Comparison of ENCODE assay signal across 8 cellular contexts in the genomic region with DNA sequence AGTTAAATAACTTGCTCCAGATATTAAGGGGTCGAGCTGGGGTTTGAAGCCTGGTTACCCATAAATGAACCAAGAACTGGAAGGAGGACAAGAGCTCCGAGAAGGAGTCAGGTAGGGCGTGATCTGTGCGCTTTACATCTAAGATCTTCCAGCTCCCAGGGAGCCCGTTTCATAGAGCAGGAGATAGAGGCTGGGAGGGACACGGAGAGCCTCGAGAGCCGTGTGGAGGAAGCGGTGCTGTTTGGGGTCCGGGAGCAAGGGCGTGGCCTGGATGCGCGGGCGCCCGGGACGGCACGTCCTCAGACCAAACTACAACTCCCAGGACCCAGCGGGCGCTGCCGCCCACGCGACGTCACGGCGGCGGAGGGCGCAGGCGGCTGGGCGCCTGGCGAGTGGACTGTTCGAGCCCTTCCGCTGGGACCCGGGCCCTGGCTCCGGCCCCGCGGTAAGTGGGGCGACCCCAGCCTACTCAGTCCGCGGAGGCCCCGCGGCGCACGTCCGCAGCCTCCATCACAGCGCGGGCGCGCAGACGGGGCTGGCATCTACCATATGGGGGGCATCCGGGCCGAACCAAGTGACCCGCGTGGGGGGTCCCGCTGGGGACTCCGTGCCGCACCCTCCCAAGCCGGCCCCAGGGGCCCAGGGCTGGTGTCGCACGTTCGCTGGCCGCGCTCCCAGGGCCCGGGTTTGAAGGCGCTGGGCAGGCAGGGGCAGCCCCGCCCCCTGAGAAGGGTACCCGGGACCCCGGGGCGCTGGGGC. TPM values are rescaled to one million over a fixed set of nuclear protein-coding genes. Genes with fewer than 3 reads are reported as not detected.
DNase-seq lines count a peak whose midpoint lies in the region; ATAC-seq and TF ChIP-seq lines count a peak whose summit lies in the region.

BCKDK (plus strand) TSS at position 352 of the 759 bp plus-strand sequence. CDS start 838 bp downstream, outside the sequence.

- intact Hi-C loops in testis (cut with DNase I; ENCODE audit: low total_unique reads), result no loop called here

- H3K36me3 Mint-ChIP-seq in activated naive CD4-positive, alpha-beta T cell treated with anti-CD3 and anti-CD28 coated beads, Interleukin-2, amount 10 ng/mL, durations not matched to agents 7 days and 5 days, result peaks cover 21% of the 10 kb centered on the region

- no peaks in the 10 kb centered on the region for H4K20me1 ChIP-seq in KMS-11 (ENCODE audit: insufficient read depth)

- peak within 1 kb of the TSS; percentile 85 for H3K27ac Mint-ChIP-seq in activated naive CD4-positive, alpha-beta T cell treated with anti-CD3 and anti-CD28 coated beads, Interleukin-2, amount 10 ng/mL, durations not matched to agents 7 days and 5 days

- H3K36me3 ChIP-seq in KMS-11 (ENCODE audit: insufficient read depth) (no peaks in the 10 kb centered on the region), testis (ENCODE audit: low read depth, missing control alignments) (no peaks in the 10 kb centered on the region)

- H3K27me3 Mint-ChIP-seq in activated naive CD4-positive, alpha-beta T cell treated with anti-CD3 and anti-CD28 coated beads, Interleukin-2, amount 10 ng/mL, durations not matched to agents 7 days and 5 days, result peaks cover 4% of the 10 kb centered on the region

- peak within 1 kb of the TSS; percentile 75 for H2AFZ ChIP-seq in KMS-11 (ENCODE audit: low read depth)

- H3K9me3 ChIP-seq in testis, result no peaks in the 10 kb centered on the region

- peak within 1 kb of the TSS; percentile 67 for H3K4me3 ChIP-seq in KMS-11 (IDR thresholded peaks at IDR 0.05; ENCODE audit: insufficient read depth, low read depth, low read length)
- peak within 1 kb of the TSS; percentile 80 to 85 for H3K4me3 ChIP-seq in testis

- H3K4me3 Mint-ChIP-seq in activated naive CD4-positive, alpha-beta T cell treated with anti-CD3 and anti-CD28 coated beads, Interleukin-2, amount 10 ng/mL, durations not matched to agents 7 days and 5 days, result peak within 1 kb of the TSS; percentile 82

- H3K27ac ChIP-seq in KMS-11 (peak within 1 kb of the TSS; percentile 87), testis (peak within 1 kb of the TSS; percentile 88 to 93)

- peaks cover 14% of the 10 kb centered on the region; the same call in 1 of the 2 replicates for H3K79me2 ChIP-seq in KMS-11 (ENCODE audit: insufficient read depth, low read depth)

- H3K27me3 ChIP-seq in KMS-11 (ENCODE audit: insufficient read depth, low read depth) (no peaks in the 10 kb centered on the region), testis (no peaks in the 10 kb centered on the region)

- H3K9ac ChIP-seq in KMS-11, result peak within 1 kb of the TSS; percentile 87

- DNase-seq in EH (ENCODE audit: low read depth) (peak; percentile 79), SK-N-DZ (ENCODE audit: low spot score) (peak; percentile 81), germinal center (ENCODE audit: low spot score) (peak; percentile 82), nucleus accumbens (lab: John Stamatoyannopoulos, UW) (peak in 47 of 56 donors; percentile 17 to 83 (median 52)), testis (peak; percentile 82)
- DNase-seq in activated naive CD4-positive, alpha-beta T cell treated with anti-CD3 and anti-CD28 coated beads, Interleukin-2, amount 10 ng/mL, durations not matched to agents 7 days and 5 days, result peak; percentile 82

- H3K9me3 Mint-ChIP-seq in activated naive CD4-positive, alpha-beta T cell treated with anti-CD3 and anti-CD28 coated beads, Interleukin-2, amount 10 ng/mL, durations not matched to agents 7 days and 5 days, result no peaks in the 10 kb centered on the region

- H3K4me1 Mint-ChIP-seq in activated naive CD4-positive, alpha-beta T cell treated with anti-CD3 and anti-CD28 coated beads, Interleukin-2, amount 10 ng/mL, durations not matched to agents 7 days and 5 days, result peaks cover 32% of the 10 kb centered on the region

- CTCF ChIA-PET in activated naive CD4-positive, alpha-beta T cell treated with anti-CD3 and anti-CD28 coated beads, Interleukin-2, amount 10 ng/mL, durations not matched to agents 7 days and 5 days (lab: Charles Lee), result interaction anchor here (1.0 kb wide), 2 partner anchors 12 to 17 kb away, joined by 3 to 5 read pairs; no protein-coding TSS in a partner anchor

- TF ChIP-seq POLR2A in testis (IDR thresholded peaks at IDR 0.05), result no peak

- H3K4me1 ChIP-seq in KMS-11 (ENCODE audit: low read depth, poor library complexity, severe bottlenecking) (peaks cover 21% of the 10 kb centered on the region), testis (peaks cover 23% of the 10 kb centered on the region)

- H3K4me2 ChIP-seq in KMS-11, result peak within 1 kb of the TSS; percentile 98

- TF ChIP-seq CTCF in KMS-11 (conservative IDR thresholded peaks at IDR 0.05; ENCODE audit: low read depth, low read length) (no peak), testis (IDR thresholded peaks at IDR 0.05) (no peak)

- 4 to 13% methylated on average over 11 to 53 of the region's 68 CpGs for WGBS in testis, 2 donors

- peak; percentile 82 for ATAC-seq in GM21737 (IDR thresholded peaks at IDR 0.05; ENCODE audit: unreplicated experiment)

RNA-seq across cellular contexts. Expression of gene BCKDK, which starts in this region (rescaled TPM):
- polyA plus RNA-seq in SK-N-DZ (2014; cell fraction: cytosol; rRNA removed), result 24.8 and 28.5 TPM in 2 replicates
- 32.7 and 47.2 TPM in 2 replicates for polyA plus RNA-seq in SK-N-DZ (2014; cell fraction: nucleus; rRNA removed)
- total RNA-seq in testis, result 10 to 100 TPM; 68.8 to 69.1 TPM
- polyA plus RNA-seq in testis (ENCODE audit: insufficient read depth, low read depth, low replicate concordance), result 34.5 TPM

Comparison
In these comparisons a context has a peak if more than half of its experiments do, and no peak if none do; other contexts are left out.
1. Peak in every context shown above with its lines: DNase-seq, ATAC-seq, H3K4me3 ChIP-seq and H3K27ac ChIP-seq.